19 cellular contexts compared by ENCODE assay signal in the genomic region with DNA sequence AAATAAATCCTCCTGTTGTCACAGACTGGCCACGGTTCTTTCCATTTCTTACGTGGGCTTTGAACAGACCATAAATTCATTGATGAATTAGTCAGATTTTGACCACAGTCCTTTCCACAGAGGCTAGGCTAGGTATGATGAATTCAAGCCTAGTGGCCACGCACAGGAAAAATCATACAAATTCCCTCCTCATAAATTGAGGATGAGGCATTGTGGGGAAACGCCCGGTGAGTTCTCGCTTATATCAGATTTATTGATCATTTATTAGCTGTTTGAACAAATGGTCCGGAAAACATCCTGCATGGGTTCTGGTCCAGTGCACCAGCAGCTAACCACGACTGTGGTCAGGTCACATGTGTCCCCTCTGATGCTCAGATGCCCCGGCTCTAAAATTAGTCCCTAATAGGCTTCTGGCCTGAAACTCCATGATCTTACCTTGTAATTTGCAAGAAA. TPM values are rescaled to one million over a fixed set of nuclear protein-coding genes. Genes with fewer than 3 reads are reported as not detected.
DNase-seq lines count a peak whose midpoint lies in the region; ATAC-seq and TF ChIP-seq lines count a peak whose summit lies in the region.
"Had no signal": no experiment of that assay in that cellular context is flagged by ENCODE, and none has a peak within 500 bp of the region (broad histone marks: within the 10 kb centered on the region; RNA-seq: fewer than 3 reads in every experiment).

No MANE protein-coding gene starts in this region.

- H3K36me3 Mint-ChIP-seq in osteocyte (ENCODE audit: unreplicated experiment), result no peaks in the 10 kb centered on the region
- H3K36me3 Mint-ChIP-seq: CD4-positive, CD25-positive, alpha-beta regulatory T cell had no signal

- no peak overlapping the region for H3K9ac ChIP-seq in BLaER1 treated with 17β-estradiol and CSF1 and Interleukin-3, amounts not matched to agents 10 nM and 100 nM

- DNase-seq in osteocyte (ENCODE audit: extremely low spot score, unreplicated experiment), result peak; percentile 32
- no peak for DNase-seq in NCI-H82 (lab: John Stamatoyannopoulos, UW)
- DNase-seq: 8988T; CD4-positive, CD25-positive, alpha-beta regulatory T cell; COR-L47; DMS 273 treated with DMSO at 0.1 percent for 48 hours; MM.1S; NCI-H1092; NCI-H2081; NCI-H2171 treated with DMSO at 0.1 percent for 48 hours; NK-92 treated with Interleukin-12 subunit alpha and Interleukin-12 subunit beta, amount 100 ng/mL, for 24 hours had no signal

- H3K4me1 Mint-ChIP-seq in osteocyte (ENCODE audit: unreplicated experiment), result peaks cover 12% of the 10 kb centered on the region
- H3K4me1 Mint-ChIP-seq: CD4-positive, CD25-positive, alpha-beta regulatory T cell had no signal

- H3K4me3 Mint-ChIP-seq in osteocyte (ENCODE audit: unreplicated experiment), result no peak overlapping the region
- H3K4me3 Mint-ChIP-seq: CD4-positive, CD25-positive, alpha-beta regulatory T cell had no signal

- no peak for TF ChIP-seq CTCF in osteocyte (IDR thresholded peaks at IDR 0.05)

- no peaks in the 10 kb centered on the region for H3K9me3 ChIP-seq in BLaER1 treated with 17β-estradiol and CSF1 and Interleukin-3, amounts not matched to agents 10 nM and 100 nM (replicated peaks in 1 of 11)
- H3K9me3 ChIP-seq: Peyer's patch, SJSA1 had no signal

- H4K20me1 ChIP-seq in BLaER1 treated with 17β-estradiol and CSF1 and Interleukin-3, amounts not matched to agents 10 nM and 100 nM, result no peaks in the 10 kb centered on the region

- no peak overlapping the region for H3K27ac Mint-ChIP-seq in osteocyte (ENCODE audit: unreplicated experiment)
- H3K27ac Mint-ChIP-seq: CD4-positive, CD25-positive, alpha-beta regulatory T cell had no signal

- ATAC-seq in GM18861 (IDR thresholded peaks at IDR 0.05; ENCODE audit: unreplicated experiment) (peak; percentile 45), HG03108 (IDR thresholded peaks at IDR 0.05; ENCODE audit: unreplicated experiment) (peak; percentile 61), GM21786 (IDR thresholded peaks at IDR 0.05; ENCODE audit: unreplicated experiment) (no peak), HG03039 (IDR thresholded peaks at IDR 0.05; ENCODE audit: unreplicated experiment) (no peak), HG03571 (IDR thresholded peaks at IDR 0.05; ENCODE audit: unreplicated experiment) (no peak)

- no peaks in the 10 kb centered on the region for H3K9me3 Mint-ChIP-seq in osteocyte (ENCODE audit: unreplicated experiment)

- H3K27ac ChIP-seq in BLaER1 treated with 17β-estradiol and CSF1 and Interleukin-3, amounts not matched to agents 10 nM and 100 nM, result no peak overlapping the region
- H3K27ac ChIP-seq: Peyer's patch, SJSA1 had no signal

- H3K4me3 ChIP-seq in BLaER1 treated with 17β-estradiol and CSF1 and Interleukin-3, amounts not matched to agents 10 nM and 100 nM, result no peak overlapping the region
- H3K4me3 ChIP-seq: Peyer's patch, SJSA1 had no signal

- no peaks in the 10 kb centered on the region for H3K27me3 Mint-ChIP-seq in osteocyte (ENCODE audit: unreplicated experiment)
- H3K27me3 Mint-ChIP-seq: CD4-positive, CD25-positive, alpha-beta regulatory T cell had no signal

- peak overlapping the region in 8 of 11 experiments; percentile 35 to 80 (median 54); a peak in 16 of 22 replicates for H3K4me2 ChIP-seq in BLaER1 treated with 17β-estradiol and CSF1 and Interleukin-3, amounts not matched to agents 10 nM and 100 nM

- no peaks in the 10 kb centered on the region for H3K27me3 ChIP-seq in BLaER1 treated with 17β-estradiol and CSF1 and Interleukin-3, amounts not matched to agents 10 nM and 100 nM
- H3K27me3 ChIP-seq: Peyer's patch, SJSA1 had no signal

- peaks cover 22 to 44% (median 37%) of the 10 kb centered on the region in 10 experiments for H3K4me1 ChIP-seq in BLaER1 treated with 17β-estradiol and CSF1 and Interleukin-3, amounts not matched to agents 10 nM and 100 nM
- H3K4me1 ChIP-seq: Peyer's patch, SJSA1 had no signal

- H3K36me3 ChIP-seq in BLaER1 treated with 17β-estradiol and CSF1 and Interleukin-3, amounts not matched to agents 10 nM and 100 nM, result no peaks in the 10 kb centered on the region
- H3K36me3 ChIP-seq: Peyer's patch, SJSA1 had no signal

RNA-seq across cellular contexts. Expression of a gene that starts 31.4 kb away (rescaled TPM):
- 106 and 108 TPM in 2 replicates for total RNA-seq in osteocyte
- total RNA-seq: CD4-positive, CD25-positive, alpha-beta regulatory T cell had no signal

Comparison
In these comparisons a context has a peak if more than half of its experiments do, and no peak if none do; other contexts are left out.
1. ATAC-seq: peak in GM18861 (single experiment) and HG03108 (single experiment); none in GM21786 (single experiment), HG03039 (single experiment) and HG03571 (single experiment).